21 cellular contexts compared by ENCODE assay signal in genomic region chr3:104673981-104674380, GRCh38.
A peak's percentile ranks its signal among the peaks of the same experiment; 100 is the strongest.
DNase-seq lines count a peak whose midpoint lies in the region; ATAC-seq, FAIRE-seq and TF ChIP-seq lines count a peak whose summit lies in the region.
"Had no signal": no experiment of that assay in that cellular context is flagged by ENCODE, and none has a peak within 500 bp of the region (broad histone marks: within the 10 kb centered on the region; RNA-seq: fewer than 3 reads in every experiment).

No MANE protein-coding gene starts in this region.

- ATAC-seq in stimulated activated memory B cell treated with anti-CD40 and anti-IgM and Interleukin-4, amounts not matched to agents 10 μg/mL and 1 μg/mL and 100 μg/mL, for 72 hours: no peak
- ATAC-seq: A549, GM12878 had no signal

- H3K27me3 ChIP-seq in parathyroid adenoma (ENCODE audit: control insufficient read depth, insufficient read depth, low read length): no peaks in the 10 kb centered on the region

- H3K9me3 ChIP-seq in parathyroid adenoma (ENCODE audit: control insufficient read depth, low read length): no peaks in the 10 kb centered on the region

- TF ChIP-seq POLR2A in H54 (IDR thresholded peaks at IDR 0.05; ENCODE audit: low read depth, low read length): no peak

- H3K4me3 ChIP-seq in choroid plexus epithelial cell (ENCODE audit: low read depth, low read length) (no peak overlapping the region), parathyroid adenoma (ENCODE audit: low read depth, low read length) (no peak overlapping the region)
- H3K4me3 ChIP-seq: A549, GM12878 had no signal

- no peak overlapping the region for H3K4me2 ChIP-seq in parathyroid adenoma (ENCODE audit: low read length)
- H3K4me2 ChIP-seq: A549 had no signal

- no peaks in the 10 kb centered on the region for H3K79me2 ChIP-seq in parathyroid adenoma

- H3K4me1 Mint-ChIP-seq in stimulated activated memory B cell treated with anti-CD40 and anti-IgM and Interleukin-4, amounts not matched to agents 10 μg/mL and 1 μg/mL and 100 μg/mL, for 72 hours: no peaks in the 10 kb centered on the region
- H3K4me1 Mint-ChIP-seq: CD14-positive monocyte had no signal

- no peak overlapping the region for H3K4me3 Mint-ChIP-seq in stimulated activated memory B cell treated with anti-CD40 and anti-IgM and Interleukin-4, amounts not matched to agents 10 μg/mL and 1 μg/mL and 100 μg/mL, for 72 hours
- H3K4me3 Mint-ChIP-seq: CD14-positive monocyte had no signal

- H3K9ac ChIP-seq in parathyroid adenoma: no peak overlapping the region

- H2AFZ ChIP-seq in parathyroid adenoma: peak overlapping the region; percentile 50

- TF ChIP-seq CTCF in choroid plexus epithelial cell (conservative IDR thresholded peaks at IDR 0.05; ENCODE audit: low read depth, low read length): no peak
- TF ChIP-seq CTCF in parathyroid adenoma (IDR thresholded peaks at IDR 0.05): no peak

- no peak overlapping the region for H3K27ac ChIP-seq in parathyroid adenoma
- H3K27ac ChIP-seq: A549 had no signal

- no peak for FAIRE-seq in H54 (lab: Jason Lieb, UNC)
- FAIRE-seq: A549, GM12878, GM18507, RCC 7860 had no signal

- no peaks in the 10 kb centered on the region for H3K4me1 ChIP-seq in parathyroid adenoma
- H3K4me1 ChIP-seq: A549 had no signal

- H3K27ac Mint-ChIP-seq in stimulated activated memory B cell treated with anti-CD40 and anti-IgM and Interleukin-4, amounts not matched to agents 10 μg/mL and 1 μg/mL and 100 μg/mL, for 72 hours: no peak overlapping the region
- H3K27ac Mint-ChIP-seq: CD14-positive monocyte had no signal

- DNase-seq in ELR (ENCODE audit: low read depth) (peak; percentile 39), RKO (ENCODE audit: low spot score) (peak; percentile 8), choroid plexus epithelial cell (ENCODE audit: low read depth) (peak; percentile 63), H54 (ENCODE audit: insufficient read length, low spot score) (no peak), globus pallidus (ENCODE audit: low spot score) (no peak)
- DNase-seq: COR-L47, DMS153, Kasumi-1, MV-4-11, NCI-H1417 treated with DMSO at 0.1 percent for 48 hours, NCI-H2029, NCI-H2171 treated with DMSO at 0.1 percent for 48 hours, NCI-H510A treated with DMSO at 0.1 percent for 48 hours, SHP77 treated with DMSO at 0.1 percent for 48 hours had no signal

- peaks cover 4% of the 10 kb centered on the region for H3K9me3 Mint-ChIP-seq in stimulated activated memory B cell treated with anti-CD40 and anti-IgM and Interleukin-4, amounts not matched to agents 10 μg/mL and 1 μg/mL and 100 μg/mL, for 72 hours

- no peaks in the 10 kb centered on the region for H3K27me3 Mint-ChIP-seq in stimulated activated memory B cell treated with anti-CD40 and anti-IgM and Interleukin-4, amounts not matched to agents 10 μg/mL and 1 μg/mL and 100 μg/mL, for 72 hours

- H3K36me3 Mint-ChIP-seq in stimulated activated memory B cell treated with anti-CD40 and anti-IgM and Interleukin-4, amounts not matched to agents 10 μg/mL and 1 μg/mL and 100 μg/mL, for 72 hours: no peaks in the 10 kb centered on the region
- H3K36me3 Mint-ChIP-seq: CD14-positive monocyte had no signal

- no peaks in the 10 kb centered on the region for H3K36me3 ChIP-seq in parathyroid adenoma (ENCODE audit: control insufficient read depth, insufficient read depth, low read length)

Comparison
In these comparisons a context has a peak if more than half of its experiments do, and no peak if none do; other contexts are left out.
1. DNase-seq: peak in ELR (single experiment), RKO (single experiment) and choroid plexus epithelial cell (single experiment); none in H54 (single experiment) and globus pallidus (single experiment).